23 cellular contexts compared by ENCODE assay signal in genomic region chr6:14770572-14770971, GRCh38.
A peak's percentile ranks its signal among the peaks of the same experiment; 100 is the strongest.
DNase-seq lines count a peak whose midpoint lies in the region; ATAC-seq and TF ChIP-seq lines count a peak whose summit lies in the region.
"Had no signal": no experiment of that assay in that cellular context is flagged by ENCODE, and none has a peak within 500 bp of the region (broad histone marks: within the 10 kb centered on the region; RNA-seq: fewer than 3 reads in every experiment).

No MANE protein-coding gene starts in this region.

- DNase-seq in A172 (ENCODE audit: low spot score): peak; percentile 30
- DNase-seq in HFF-Myc (ENCODE audit: extremely low read depth, low read depth): peak; percentile 53
- DNase-seq in dermis microvascular lymphatic vessel endothelial cell (ENCODE audit: low read depth in 2 of 2): peak; percentile 38 to 69
- DNase-seq in hepatic stellate cell (ENCODE audit: low spot score): peak; percentile 67
- no peak for DNase-seq in stimulated activated effector memory CD8-positive, alpha-beta T cell treated with anti-CD3 and anti-CD28 coated beads, Interleukin-12 subunit alpha, Interleukin-12 subunit beta, amount 100 ng/mL, for 72 hours (ENCODE audit: low spot score in 2 of 2)
- DNase-seq in WERI-Rb-1: no peak
- no peak for DNase-seq in GM13977 (ENCODE audit: low spot score)
- DNase-seq in activated T-cell treated with anti-CD3 and anti-CD28 coated beads, Interleukin-2, amount 50 U/mL, for 24 hours: no peak
- DNase-seq: activated CD4-positive, CD25-positive, alpha-beta regulatory T cell treated with anti-CD3 and anti-CD28 coated beads, Interleukin-2, amount 50 U/mL, for 72 hours; activated CD8-positive, alpha-beta memory T cell treated with anti-CD3 and anti-CD28 coated beads, Interleukin-2, amount 10 ng/mL, durations not matched to agents 7 days and 5 days; activated effector memory CD4-positive, alpha-beta T cell treated with anti-CD3 and anti-CD28 coated beads, Interleukin-2, amount 50 U/mL, for 16 hours; anterior cingulate cortex; hippocampal formation; NCI-H1048; NCI-H2171 treated with DMSO at 0.1 percent for 48 hours; NCI-H774; sigmoid colon; stimulated activated CD4-positive, alpha-beta T cell treated with anti-CD3 and anti-CD28 coated beads, Interleukin-2, amount 100 ng/mL, for 24 hours; substantia nigra; T-helper 9 cell had no signal

- H3K36me3 ChIP-seq in WERI-Rb-1: no peaks in the 10 kb centered on the region
- H3K36me3 ChIP-seq: sigmoid colon had no signal

- no peak for ATAC-seq in stimulated activated effector memory CD8-positive, alpha-beta T cell treated with anti-CD3 and anti-CD28 coated beads, Interleukin-12 subunit alpha, Interleukin-12 subunit beta, amount 100 ng/mL, for 72 hours
- ATAC-seq: activated CD8-positive, alpha-beta memory T cell treated with anti-CD3 and anti-CD28 coated beads, Interleukin-2, amount 10 ng/mL, durations not matched to agents 7 days and 5 days had no signal

- H3K27me3 Mint-ChIP-seq in activated T-cell treated with anti-CD3 and anti-CD28 coated beads, Interleukin-2, amount 50 U/mL, for 24 hours: no peaks in the 10 kb centered on the region

- no peaks in the 10 kb centered on the region for H3K9me3 Mint-ChIP-seq in stimulated activated effector memory CD8-positive, alpha-beta T cell treated with anti-CD3 and anti-CD28 coated beads, Interleukin-12 subunit alpha, Interleukin-12 subunit beta, amount 100 ng/mL, for 72 hours
- no peaks in the 10 kb centered on the region for H3K9me3 Mint-ChIP-seq in activated T-cell treated with anti-CD3 and anti-CD28 coated beads, Interleukin-2, amount 50 U/mL, for 24 hours

- H3K27ac Mint-ChIP-seq in stimulated activated effector memory CD8-positive, alpha-beta T cell treated with anti-CD3 and anti-CD28 coated beads, Interleukin-12 subunit alpha, Interleukin-12 subunit beta, amount 100 ng/mL, for 72 hours: no peak overlapping the region
- H3K27ac Mint-ChIP-seq in activated T-cell treated with anti-CD3 and anti-CD28 coated beads, Interleukin-2, amount 50 U/mL, for 24 hours: no peak overlapping the region
- H3K27ac Mint-ChIP-seq: activated CD8-positive, alpha-beta memory T cell treated with anti-CD3 and anti-CD28 coated beads, Interleukin-2, amount 10 ng/mL, durations not matched to agents 7 days and 5 days had no signal

- H3K27me3 ChIP-seq in WERI-Rb-1 (ENCODE audit: insufficient read depth, low read depth, severe bottlenecking): no peaks in the 10 kb centered on the region
- H3K27me3 ChIP-seq: sigmoid colon had no signal

- no peak overlapping the region for H3K4me3 ChIP-seq in HFF-Myc (replicated peaks; ENCODE audit: low read depth, low read length)
- no peak overlapping the region for H3K4me3 ChIP-seq in WERI-Rb-1 (ENCODE audit: low read depth, low read length)
- H3K4me3 ChIP-seq: coronary artery, sigmoid colon, SK-N-MC had no signal

- no peaks in the 10 kb centered on the region for H3K9me3 ChIP-seq in WERI-Rb-1 (ENCODE audit: severe bottlenecking)
- H3K9me3 ChIP-seq: sigmoid colon had no signal

- in situ Hi-C loops in GM13977 (cut with MboI; ENCODE audit: low pct_unique_long_range_greater_than_20kb, low sequenced_read_pairs, unreplicated experiment): no loop called here

- H3K4me3 Mint-ChIP-seq in stimulated activated effector memory CD8-positive, alpha-beta T cell treated with anti-CD3 and anti-CD28 coated beads, Interleukin-12 subunit alpha, Interleukin-12 subunit beta, amount 100 ng/mL, for 72 hours: no peak overlapping the region
- no peak overlapping the region for H3K4me3 Mint-ChIP-seq in activated T-cell treated with anti-CD3 and anti-CD28 coated beads, Interleukin-2, amount 50 U/mL, for 24 hours
- H3K4me3 Mint-ChIP-seq: activated CD8-positive, alpha-beta memory T cell treated with anti-CD3 and anti-CD28 coated beads, Interleukin-2, amount 10 ng/mL, durations not matched to agents 7 days and 5 days had no signal

- no peaks in the 10 kb centered on the region for H3K4me1 Mint-ChIP-seq in stimulated activated effector memory CD8-positive, alpha-beta T cell treated with anti-CD3 and anti-CD28 coated beads, Interleukin-12 subunit alpha, Interleukin-12 subunit beta, amount 100 ng/mL, for 72 hours
- H3K4me1 Mint-ChIP-seq in activated T-cell treated with anti-CD3 and anti-CD28 coated beads, Interleukin-2, amount 50 U/mL, for 24 hours (ENCODE audit: low read depth): peaks cover 7% of the 10 kb centered on the region
- H3K4me1 Mint-ChIP-seq: activated CD8-positive, alpha-beta memory T cell treated with anti-CD3 and anti-CD28 coated beads, Interleukin-2, amount 10 ng/mL, durations not matched to agents 7 days and 5 days had no signal

- H3K27ac ChIP-seq in WERI-Rb-1: no peak overlapping the region
- H3K27ac ChIP-seq: coronary artery, epithelial cell of prostate, sigmoid colon, SK-N-MC had no signal

- TF ChIP-seq CTCF in HFF-Myc (IDR thresholded peaks at IDR 0.05; ENCODE audit: low read depth, low read length, missing control alignments) (no peak), WERI-Rb-1 (IDR thresholded peaks at IDR 0.05; ENCODE audit: low read depth, low read length) (no peak), GM13977 (IDR thresholded peaks at IDR 0.05; ENCODE audit: extremely low read depth, insufficient read depth, missing control alignments) (no peak)

- no peaks in the 10 kb centered on the region for H3K36me3 Mint-ChIP-seq in stimulated activated effector memory CD8-positive, alpha-beta T cell treated with anti-CD3 and anti-CD28 coated beads, Interleukin-12 subunit alpha, Interleukin-12 subunit beta, amount 100 ng/mL, for 72 hours
- H3K36me3 Mint-ChIP-seq in activated T-cell treated with anti-CD3 and anti-CD28 coated beads, Interleukin-2, amount 50 U/mL, for 24 hours (ENCODE audit: low read depth): no peaks in the 10 kb centered on the region
- H3K36me3 Mint-ChIP-seq: activated CD8-positive, alpha-beta memory T cell treated with anti-CD3 and anti-CD28 coated beads, Interleukin-2, amount 10 ng/mL, durations not matched to agents 7 days and 5 days had no signal

Comparison
In these comparisons a context has a peak if more than half of its experiments do, and no peak if none do; other contexts are left out.
1. DNase-seq: peak in A172 (single experiment), HFF-Myc (single experiment), dermis microvascular lymphatic vessel endothelial cell (2 of 2) and hepatic stellate cell (single experiment); none in stimulated activated effector memory CD8-positive, alpha-beta T cell treated with anti-CD3 and anti-CD28 coated beads, Interleukin-12 subunit alpha, Interleukin-12 subunit beta, amount 100 ng/mL, for 72 hours (0 of 2), WERI-Rb-1 (single experiment), GM13977 (single experiment) and activated T-cell treated with anti-CD3 and anti-CD28 coated beads, Interleukin-2, amount 50 U/mL, for 24 hours (single experiment).